ENCODE assay signal across 8 cellular contexts in genomic region chr6:41723178-41723935, GRCh38. TPM values are rescaled to one million over a fixed set of nuclear protein-coding genes. Genes with fewer than 3 reads are reported as not detected.
DNase-seq lines count a peak whose midpoint lies in the region; ATAC-seq and TF ChIP-seq lines count a peak whose summit lies in the region.

No MANE protein-coding gene starts in this region.

- H3K27ac ChIP-seq in duodenal mucosa (ENCODE audit: low read depth, low read length) (peak overlapping the region; percentile 33), mesodermal cell (ENCODE audit: low read depth, low read length, severe bottlenecking) (peak overlapping the region; percentile 29)

- ATAC-seq in GM18907 (IDR thresholded peaks at IDR 0.05; ENCODE audit: unreplicated experiment) (peak; percentile 71), HG03064 (IDR thresholded peaks at IDR 0.05; ENCODE audit: low read depth, unreplicated experiment) (peak; percentile 64)

- no peaks in the 10 kb centered on the region for H3K9me3 ChIP-seq in duodenal mucosa (ENCODE audit: control insufficient read depth in 1 of 2, low read length in 2 of 2)
- H3K9me3 ChIP-seq in mesodermal cell (ENCODE audit: control insufficient read depth, low read length) = no peaks in the 10 kb centered on the region

- peak overlapping the region; percentile 44 for H3K4me3 ChIP-seq in AG04449 (ENCODE audit: low read depth, low read length)
- peak overlapping the region; percentile 13 to 37 for H3K4me3 ChIP-seq in duodenal mucosa (ENCODE audit: low read depth in 1 of 2, low read length in 2 of 2)
- H3K4me3 ChIP-seq in mesodermal cell (ENCODE audit: extremely low read depth, insufficient read depth, low read length, poor library complexity, severe bottlenecking) = no peak overlapping the region

- no peaks in the 10 kb centered on the region for H3K36me3 ChIP-seq in duodenal mucosa (ENCODE audit: control insufficient read depth in 1 of 2, insufficient read depth in 2 of 2, low read length in 2 of 2)
- H3K36me3 ChIP-seq in mesodermal cell (ENCODE audit: control insufficient read depth, insufficient read depth, low read length) = no peaks in the 10 kb centered on the region

- POLR2A ChIA-PET in AG04449 (lab: Yijun Ruan, JAX) = interaction anchor here (1.0 to 1.9 kb wide), 2 partner anchors 10 kb away, joined by 3 to 9 read pairs; no protein-coding TSS in a partner anchor

- no peaks in the 10 kb centered on the region for H3K27me3 ChIP-seq in duodenal mucosa (ENCODE audit: control insufficient read depth in 1 of 2, insufficient read depth in 2 of 2, low read length in 2 of 2)

- 68 to 82% methylated on average over 14 to 21 of the region's 23 CpGs for WGBS in mesodermal cell (ENCODE audit: insufficient coverage in 2 of 2), 2 experiments

- CTCF ChIA-PET in AG04449 (lab: Yijun Ruan, JAX) = interaction anchor here (1.0 to 5.4 kb wide), 7 partner anchors 12 to 355 kb away, joined by 3 to 35 read pairs (median 5); partner anchors contain the start of gene TFEB

- peak; percentile 7 for TF ChIP-seq CTCF in AG04449 (IDR thresholded peaks at IDR 0.05; ENCODE audit: insufficient read depth, low read length, missing control alignments)

- H3K9ac ChIP-seq in duodenal mucosa (ENCODE audit: low read depth in 1 of 2, low read length in 2 of 2) = no peak overlapping the region

- peak; percentile 63 for DNase-seq in AG04449 (ENCODE audit: low read depth, low spot score)
- DNase-seq in OCI-M1 (lab: John Stamatoyannopoulos, UW) = peak; percentile 95
- DNase-seq in activated T-cell treated with anti-CD3 and anti-CD28 coated beads, Interleukin-2, amount 50 U/mL, for 1 hour = no peak
- no peak for DNase-seq in NCI-H345 treated with DMSO at 0.1 percent for 48 hours (lab: John Stamatoyannopoulos, UW; ENCODE audit: unreplicated experiment)

- peaks cover 18 to 26% of the 10 kb centered on the region in 2 donors for H3K4me1 ChIP-seq in duodenal mucosa (ENCODE audit: control insufficient read depth in 1 of 2, insufficient read depth in 2 of 2, low read length in 2 of 2)
- H3K4me1 ChIP-seq in mesodermal cell (ENCODE audit: control insufficient read depth, insufficient read depth, low read length, poor library complexity, severe bottlenecking) = peaks cover 20% of the 10 kb centered on the region

RNA-seq across cellular contexts. Expression of gene TFEB, which starts 12.1 kb away (rescaled TPM):
- 3.4 TPM for polyA plus RNA-seq in mesodermal cell (2013, experiment 1 of 2)
- 4.1 TPM for polyA plus RNA-seq in mesodermal cell (2013, experiment 2 of 2)

RNA-seq across cellular contexts. Expression of gene PGC, which starts 23.8 kb away (rescaled TPM):
- polyA plus RNA-seq in mesodermal cell (2013, experiment 1 of 2) = not detected
- not detected for polyA plus RNA-seq in mesodermal cell (2013, experiment 2 of 2)

RNA-seq across cellular contexts. Expression of gene FRS3, which starts 56.3 kb away (rescaled TPM):
- polyA plus RNA-seq in mesodermal cell (2013, experiment 1 of 2) = 10.3 TPM
- 8.5 TPM for polyA plus RNA-seq in mesodermal cell (2013, experiment 2 of 2)

RNA-seq across cellular contexts. Expression of gene PRICKLE4, which starts 57.2 kb away (rescaled TPM):
- polyA plus RNA-seq in mesodermal cell (2013, experiment 1 of 2) = 0.74 TPM
- polyA plus RNA-seq in mesodermal cell (2013, experiment 2 of 2) = not detected

Comparison
In these comparisons a context has a peak if more than half of its experiments do, and no peak if none do; other contexts are left out.
1. DNase-seq: peak in AG04449 (single experiment) and OCI-M1 (single experiment); none in activated T-cell treated with anti-CD3 and anti-CD28 coated beads, Interleukin-2, amount 50 U/mL, for 1 hour (single experiment) and NCI-H345 treated with DMSO at 0.1 percent for 48 hours (single experiment).